In genomic region chr5:154479160-154479943, GRCh38 we compare ENCODE assay signal across 1 cellular context.
TF ChIP-seq lines count a peak whose summit lies in the region.

No MANE protein-coding gene starts in this region.

TF ChIP-seq in H1, 55 proteins besides CTCF, POLR2A, EP300 and RAD21 (continued from another document):
- TF ChIP-seq ATF3 (IDR thresholded peaks at IDR 0.05; ENCODE audit: insufficient read depth, low read depth, low read length) = no peak
- no peak; the same call in 1 of the 2 replicates for TF ChIP-seq CHD2 (IDR thresholded peaks at IDR 0.05; ENCODE audit: low read length)
- TF ChIP-seq SRF (IDR thresholded peaks at IDR 0.05; ENCODE audit: low read depth, low read length) = no peak
- no peak for TF ChIP-seq GABPA (IDR thresholded peaks at IDR 0.05; ENCODE audit: borderline replicate concordance, insufficient read depth, low read length)
- no peak for TF ChIP-seq TAF7 (optimal IDR thresholded peaks at IDR 0.05; ENCODE audit: borderline replicate concordance, low read depth, low read length)
- no peak for TF ChIP-seq ASH2L (IDR thresholded peaks at IDR 0.05; ENCODE audit: low read length)
- no peak for TF ChIP-seq TEAD4 (IDR thresholded peaks at IDR 0.05; ENCODE audit: low read depth, low read length)
- TF ChIP-seq GTF2F1 (IDR thresholded peaks at IDR 0.05; ENCODE audit: borderline replicate concordance, low read depth, low read length) = no peak
- TF ChIP-seq CEBPB (IDR thresholded peaks at IDR 0.05; ENCODE audit: low read depth, low read length) = no peak
- no peak for TF ChIP-seq SIRT6 (IDR thresholded peaks at IDR 0.05; ENCODE audit: low read length)
- no peak for TF ChIP-seq SP4 (IDR thresholded peaks at IDR 0.05; ENCODE audit: low read length)
- no peak for TF ChIP-seq NANOG (IDR thresholded peaks at IDR 0.05; ENCODE audit: insufficient read depth, low read depth, low read length, poor library complexity, severe bottlenecking)
- peak in 1 of 2 experiments; percentile 7; a peak in 1 of 4 replicates for TF ChIP-seq HDAC2 (IDR thresholded peaks at IDR 0.05; ENCODE audit: borderline replicate concordance in 1 of 2, low read depth in 2 of 2, low read length in 2 of 2)
- peak; percentile 81 for TF ChIP-seq CTBP2 (IDR thresholded peaks at IDR 0.05; ENCODE audit: borderline replicate concordance, insufficient read depth, insufficient read length, low read length)
- TF ChIP-seq JUND (IDR thresholded peaks at IDR 0.05; ENCODE audit: low read length) = no peak
- TF ChIP-seq RFX5 (IDR thresholded peaks at IDR 0.05; ENCODE audit: borderline replicate concordance, low read depth, low read length) = no peak
- TF ChIP-seq KDM4A (IDR thresholded peaks at IDR 0.05; ENCODE audit: low read depth, low read length, severe bottlenecking) = peak; percentile 25
- no peak for TF ChIP-seq FOSL1 (IDR thresholded peaks at IDR 0.05; ENCODE audit: insufficient read depth, low read depth, low read length)
- no peak for TF ChIP-seq JUN (IDR thresholded peaks at IDR 0.05; ENCODE audit: low read depth, low read length)
- no peak for TF ChIP-seq CREB1 (IDR thresholded peaks at IDR 0.05)
- no peak for TF ChIP-seq CHD1 (IDR thresholded peaks at IDR 0.05; ENCODE audit: low read depth, low read length)
- TF ChIP-seq ZNF274 (IDR thresholded peaks at IDR 0.05; ENCODE audit: borderline replicate concordance, extremely low read depth, low read length) = no peak
- TF ChIP-seq TBP (IDR thresholded peaks at IDR 0.05; ENCODE audit: low read depth, low read length) = no peak
- no peak for TF ChIP-seq BRCA1 (IDR thresholded peaks at IDR 0.05; ENCODE audit: low read depth, low read length)
- TF ChIP-seq E2F6 (IDR thresholded peaks at IDR 0.05) = no peak
- no peak for TF ChIP-seq HDAC6 (IDR thresholded peaks at IDR 0.05; ENCODE audit: low read depth, low read length)
- TF ChIP-seq MAX (IDR thresholded peaks at IDR 0.05) = no peak
- no peak for TF ChIP-seq YY1 (IDR thresholded peaks at IDR 0.05; ENCODE audit: low read depth, low read length)
- no peak for TF ChIP-seq TAF1 (IDR thresholded peaks at IDR 0.05; ENCODE audit: low read depth, low read length)
- no peak for TF ChIP-seq CBX8 (IDR thresholded peaks at IDR 0.05; ENCODE audit: borderline replicate concordance, low read depth, low read length)
- peak; percentile 86 for TF ChIP-seq EZH2 (IDR thresholded peaks at IDR 0.05; ENCODE audit: low read depth, low read length, severe bottlenecking)
- TF ChIP-seq SAP30 (IDR thresholded peaks at IDR 0.05; ENCODE audit: insufficient read depth, insufficient replicate concordance, low read length) = no peak
- TF ChIP-seq CBX5 (IDR thresholded peaks at IDR 0.05; ENCODE audit: low read depth, low read length) = no peak
- no peak for TF ChIP-seq KDM1A (IDR thresholded peaks at IDR 0.05; ENCODE audit: borderline replicate concordance, low read length)
- TF ChIP-seq USF2 (IDR thresholded peaks at IDR 0.05; ENCODE audit: low read length) = no peak
- peak; percentile 1 for TF ChIP-seq RNF2 (IDR thresholded peaks at IDR 0.05; ENCODE audit: borderline replicate concordance, low read depth, low read length, missing control alignments, poor library complexity, severe bottlenecking)
- no peak for TF ChIP-seq TCF12 (IDR thresholded peaks at IDR 0.05; ENCODE audit: low read depth, low read length)
- no peak for TF ChIP-seq POLR2AphosphoS5 (IDR thresholded peaks at IDR 0.05; ENCODE audit: low read depth, low read length)
- TF ChIP-seq SUZ12 (IDR thresholded peaks at IDR 0.05; ENCODE audit: low read length) = peak; percentile 95
- no peak for TF ChIP-seq NRF1 (IDR thresholded peaks at IDR 0.05; ENCODE audit: low read depth, low read length)
- no peak for TF ChIP-seq CHD7 (IDR thresholded peaks at IDR 0.05; ENCODE audit: insufficient replicate concordance, low read length)
- TF ChIP-seq PHF8 (conservative IDR thresholded peaks at IDR 0.05; ENCODE audit: low read depth, low read length) = no peak
- no peak for TF ChIP-seq BCL11A (IDR thresholded peaks at IDR 0.05; ENCODE audit: low read depth in 2 of 2, low read length in 2 of 2)
- TF ChIP-seq EGR1 (IDR thresholded peaks at IDR 0.05; ENCODE audit: borderline replicate concordance, low read depth, low read length) = peak; percentile 28; the same call in 1 of the 2 replicates
